In the genomic region with DNA sequence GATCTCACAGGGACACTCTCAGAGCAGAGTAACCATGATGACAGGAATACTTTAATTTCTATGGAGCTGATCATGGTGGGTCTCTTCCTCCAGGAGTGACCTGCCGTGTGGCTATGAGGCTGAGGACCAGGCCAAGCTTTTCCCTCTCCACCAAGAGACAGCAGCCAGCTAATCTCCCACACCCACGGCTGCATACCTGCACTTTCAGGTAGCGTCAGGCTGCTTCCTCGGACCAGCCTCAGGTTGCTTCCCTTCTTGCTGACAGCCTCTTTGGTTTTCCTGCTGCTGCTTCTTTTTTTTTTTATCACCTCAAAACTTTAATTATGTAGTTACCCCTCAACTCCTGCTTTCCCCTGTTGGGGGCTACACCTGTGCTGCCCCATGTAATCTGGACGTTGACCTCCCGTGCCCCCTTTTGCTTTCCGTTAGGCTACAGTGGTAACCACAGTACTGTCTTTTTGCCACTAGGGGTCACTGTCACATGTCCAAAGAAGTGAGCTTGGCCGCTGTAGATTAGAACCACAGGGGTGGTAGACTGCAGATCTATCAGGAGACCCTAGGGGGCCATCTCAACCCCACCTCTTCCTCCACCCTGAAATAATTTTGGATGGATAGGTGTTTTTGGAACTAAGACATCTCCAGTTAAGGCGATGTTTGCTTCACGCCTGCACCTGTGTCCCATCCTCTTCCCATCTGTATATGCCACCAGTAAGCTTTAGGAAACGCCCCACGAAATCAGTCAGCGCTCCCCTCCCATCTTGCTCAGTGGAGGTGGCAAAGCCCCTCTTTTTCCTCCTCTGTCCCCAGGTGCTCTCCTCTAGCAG, we compare ENCODE assay signal across 1 cellular context.
TF ChIP-seq lines count a peak whose summit lies in the region.

No MANE protein-coding gene starts in this region.

TF ChIP-seq in endothelial cell of umbilical vein, 7 proteins besides CTCF, POLR2A, EP300 and RAD21:
- no peak for TF ChIP-seq JUN (IDR thresholded peaks at IDR 0.05; ENCODE audit: borderline replicate concordance, insufficient read depth, insufficient read length, low read depth)
- TF ChIP-seq EZH2 (IDR thresholded peaks at IDR 0.05; ENCODE audit: borderline replicate concordance, low read depth, low read length, severe bottlenecking), result no peak
- TF ChIP-seq POLR2AphosphoS5 (IDR thresholded peaks at IDR 0.05; ENCODE audit: insufficient read depth, low read depth, low read length), result no peak
- TF ChIP-seq MAX (IDR thresholded peaks at IDR 0.05; ENCODE audit: insufficient read depth, insufficient read length), result no peak
- no peak for TF ChIP-seq GATA2 (IDR thresholded peaks at IDR 0.05; ENCODE audit: insufficient read depth, insufficient read length, low read depth, low read length)
- no peak for TF ChIP-seq FOS (IDR thresholded peaks at IDR 0.05; ENCODE audit: borderline replicate concordance, insufficient read depth, low read length)
- TF ChIP-seq MYC (IDR thresholded peaks at IDR 0.05; ENCODE audit: low read depth, low read length), result no peak
